Comparison of ENCODE assay signal across 8 cellular contexts in genomic region chr4:2008671-2008920, GRCh38. TPM values are rescaled to one million over a fixed set of nuclear protein-coding genes. Genes with fewer than 3 reads are reported as not detected.
DNase-seq lines count a peak whose midpoint lies in the region; ATAC-seq and TF ChIP-seq lines count a peak whose summit lies in the region.

No MANE protein-coding gene starts in this region.

- peak overlapping the region; percentile 92 for H3K4me3 Mint-ChIP-seq in activated CD8-positive, alpha-beta memory T cell treated with anti-CD3 and anti-CD28 coated beads, Interleukin-2, amount 10 ng/mL, durations not matched to agents 7 days and 5 days
- H3K4me3 Mint-ChIP-seq in brain: peak overlapping the region; percentile 95 to 100 (median 97)

- H3K27ac Mint-ChIP-seq in activated CD8-positive, alpha-beta memory T cell treated with anti-CD3 and anti-CD28 coated beads, Interleukin-2, amount 10 ng/mL, durations not matched to agents 7 days and 5 days: peak overlapping the region; percentile 84
- peak overlapping the region; percentile 62 to 97 (median 89) for H3K27ac Mint-ChIP-seq in brain

- no peaks in the 10 kb centered on the region for H3K27me3 ChIP-seq in upper lobe of left lung

- no peak for DNase-seq in activated CD8-positive, alpha-beta memory T cell treated with anti-CD3 and anti-CD28 coated beads, Interleukin-2, amount 10 ng/mL, durations not matched to agents 7 days and 5 days
- no peak for DNase-seq in activated CD8-positive, alpha-beta memory T cell treated with anti-CD3 and anti-CD28 coated beads for 24 hours
- DNase-seq in lower leg skin (ENCODE audit: low spot score in 2 of 2): no peak
- no peak for DNase-seq in upper lobe of left lung
- no peak for DNase-seq in KG1 (lab: John Stamatoyannopoulos, UW)
- DNase-seq in NCI-H2107 treated with DMSO at 0.1 percent for 48 hours (lab: John Stamatoyannopoulos, UW; ENCODE audit: unreplicated experiment): no peak

- H3K4me3 ChIP-seq in lower leg skin (ENCODE audit: low read depth, poor library complexity, severe bottlenecking) (peak overlapping the region; percentile 68), upper lobe of left lung (peak overlapping the region; percentile 70 to 98 (median 84))

- H3K36me3 Mint-ChIP-seq in activated CD8-positive, alpha-beta memory T cell treated with anti-CD3 and anti-CD28 coated beads, Interleukin-2, amount 10 ng/mL, durations not matched to agents 7 days and 5 days: peaks cover 11% of the 10 kb centered on the region
- peaks cover 39% of the 10 kb centered on the region for H3K36me3 Mint-ChIP-seq in brain

- peaks cover 15 to 32% (median 22%) of the 10 kb centered on the region in 4 donors for H3K4me1 ChIP-seq in upper lobe of left lung

- H3K4me1 Mint-ChIP-seq in activated CD8-positive, alpha-beta memory T cell treated with anti-CD3 and anti-CD28 coated beads, Interleukin-2, amount 10 ng/mL, durations not matched to agents 7 days and 5 days: peaks cover 26% of the 10 kb centered on the region
- H3K4me1 Mint-ChIP-seq in brain: peaks cover 37% of the 10 kb centered on the region

- TF ChIP-seq CTCF in brain (conservative IDR thresholded peaks at IDR 0.05): no peak
- no peak for TF ChIP-seq CTCF in lower leg skin (IDR thresholded peaks at IDR 0.05)
- no peak for TF ChIP-seq CTCF in upper lobe of left lung (IDR thresholded peaks at IDR 0.05)

- no peak for ATAC-seq in activated CD8-positive, alpha-beta memory T cell treated with anti-CD3 and anti-CD28 coated beads, Interleukin-2, amount 10 ng/mL, durations not matched to agents 7 days and 5 days
- ATAC-seq in upper lobe of left lung (ENCODE audit: low FRiP score in 2 of 2): no peak
- ATAC-seq in GM19397 (IDR thresholded peaks at IDR 0.05; ENCODE audit: unreplicated experiment): no peak

- H3K27me3 Mint-ChIP-seq in activated CD8-positive, alpha-beta memory T cell treated with anti-CD3 and anti-CD28 coated beads, Interleukin-2, amount 10 ng/mL, durations not matched to agents 7 days and 5 days: peaks cover 15% of the 10 kb centered on the region
- H3K27me3 Mint-ChIP-seq in brain: peaks cover 3% of the 10 kb centered on the region

- peak overlapping the region; percentile 91 to 98 (median 95) for H3K27ac ChIP-seq in upper lobe of left lung

- no peaks in the 10 kb centered on the region for H3K9me3 Mint-ChIP-seq in activated CD8-positive, alpha-beta memory T cell treated with anti-CD3 and anti-CD28 coated beads, Interleukin-2, amount 10 ng/mL, durations not matched to agents 7 days and 5 days (ENCODE audit: low read depth)
- H3K9me3 Mint-ChIP-seq in brain: no peaks in the 10 kb centered on the region

- TF ChIP-seq POLR2A in lower leg skin (IDR thresholded peaks at IDR 0.05): no peak
- TF ChIP-seq POLR2A in upper lobe of left lung (IDR thresholded peaks at IDR 0.05): no peak

- 1% methylated on average over 27 of the region's 27 CpGs for WGBS in lower leg skin, 2 donors
- WGBS in upper lobe of left lung, 2 donors: 0 to 2% methylated on average over 16 to 22 of the region's 27 CpGs

- H3K9me3 ChIP-seq in upper lobe of left lung: no peaks in the 10 kb centered on the region

- intact Hi-C loops in lower leg skin (cut with DNase I; ENCODE audit: low total_unique reads): no loop called here

- CTCF ChIA-PET in activated CD8-positive, alpha-beta memory T cell treated with anti-CD3 and anti-CD28 coated beads, Interleukin-2, amount 10 ng/mL, durations not matched to agents 7 days and 5 days (lab: Charles Lee): no interaction called here

- no peak for TF ChIP-seq EP300 in upper lobe of left lung (IDR thresholded peaks at IDR 0.05)

- peaks cover 0 to 12% (median 2%) of the 10 kb centered on the region in 4 donors for H3K36me3 ChIP-seq in upper lobe of left lung

RNA-seq across cellular contexts. Expression of gene NELFA, which starts 0.2 kb away (rescaled TPM):
- total RNA-seq in activated CD8-positive, alpha-beta memory T cell treated with anti-CD3 and anti-CD28 coated beads, Interleukin-2, amount 10 ng/mL, durations not matched to agents 7 days and 5 days: 10 to 100 TPM; 40.1 to 42.6 TPM
- polyA plus RNA-seq in brain (ENCODE audit: insufficient read depth, low read depth, low replicate concordance): 57.1 TPM
- total RNA-seq in lower leg skin (10 to 100 TPM; 29.3 to 45.3 (median 35.7) TPM), upper lobe of left lung (10 to 100 TPM; 16.7 to 43.0 (median 27.3) TPM)

RNA-seq across cellular contexts. Expression of gene NAT8L, which starts 50.5 kb away (rescaled TPM):
- under 1 TPM; 0.09 to 0.40 TPM for total RNA-seq in activated CD8-positive, alpha-beta memory T cell treated with anti-CD3 and anti-CD28 coated beads, Interleukin-2, amount 10 ng/mL, durations not matched to agents 7 days and 5 days
- polyA plus RNA-seq in brain (ENCODE audit: insufficient read depth, low read depth, low replicate concordance): 36.3 TPM
- 1 to 10 TPM in 2 of 4 donors, under 1 TPM in 2; 0.39 to 1.4 (median 0.97) TPM for total RNA-seq in lower leg skin
- total RNA-seq in upper lobe of left lung: under 1 TPM in 4 of 6 donors, not detected in 2; 0.15 to 0.37 (median 0.30) TPM
